ENCODE assay signal across 8 cellular contexts in the genomic region with DNA sequence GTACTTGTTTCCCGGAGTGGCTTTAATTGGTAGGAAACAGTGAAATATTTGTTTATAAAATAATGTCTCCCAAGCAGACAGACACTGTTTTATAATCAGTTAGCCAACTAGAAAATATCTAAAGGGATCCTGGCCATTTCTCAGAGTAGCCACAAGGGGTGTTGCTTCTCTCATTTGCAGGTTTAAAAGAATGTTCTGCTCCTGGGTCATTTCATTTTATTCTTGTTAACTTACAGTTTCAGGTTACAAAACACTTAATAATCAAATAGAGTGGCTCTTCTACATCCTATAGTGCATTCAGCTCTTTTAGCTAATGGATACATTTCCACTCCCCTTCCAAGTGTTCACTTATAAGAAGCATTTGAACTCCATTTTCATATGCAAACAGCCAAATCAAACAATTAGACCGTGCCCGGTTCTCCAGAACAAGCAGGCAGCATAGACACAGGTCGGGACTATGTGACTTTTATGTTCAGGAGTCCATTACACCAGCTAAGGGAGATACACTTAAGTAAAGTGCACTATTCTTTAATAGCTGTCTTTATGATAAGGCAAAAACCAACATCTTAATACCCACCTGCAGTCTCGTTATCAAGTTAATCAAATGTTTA.
A peak's percentile ranks its signal among the peaks of the same experiment; 100 is the strongest.
DNase-seq lines count a peak whose midpoint lies in the region; ATAC-seq, FAIRE-seq and TF ChIP-seq lines count a peak whose summit lies in the region.
"Had no signal": no experiment of that assay in that cellular context is flagged by ENCODE, and none has a peak within 500 bp of the region (broad histone marks: within the 10 kb centered on the region; RNA-seq: fewer than 3 reads in every experiment).

No MANE protein-coding gene starts in this region.

- H3K4ac ChIP-seq in H1 (replicated peaks; ENCODE audit: insufficient read length, low read depth, low read length), result no peak overlapping the region

- no peak overlapping the region for H2AK5ac ChIP-seq in H1 (ENCODE audit: low read depth, low read length)

- no peak overlapping the region for H4K8ac ChIP-seq in H1 (ENCODE audit: extremely low read depth, insufficient read depth, low read length)

- no peaks in the 10 kb centered on the region for H4K20me1 ChIP-seq in H1 (replicated peaks in 1 of 2; ENCODE audit: control insufficient read depth in 1 of 2, insufficient read depth in 2 of 2, low read length in 2 of 2)
- H4K20me1 ChIP-seq in smooth muscle cell (ENCODE audit: low read depth), result no peaks in the 10 kb centered on the region

- no peaks in the 10 kb centered on the region for H3K9me3 Mint-ChIP-seq in CD4-positive, alpha-beta T cell

- peak; percentile 26 to 40; a peak in 3 of 4 replicates for TF ChIP-seq RAD21 in H1 (IDR thresholded peaks at IDR 0.05 in 1 of 2, conservative IDR thresholded peaks at IDR 0.05 in 1 of 2; ENCODE audit: low read depth in 2 of 2, low read length in 2 of 2)

- H3K27ac ChIP-seq in H1 (ENCODE audit: low read depth, low read length) (no peak overlapping the region), smooth muscle cell (ENCODE audit: low read depth) (no peak overlapping the region)
- H3K27ac ChIP-seq in CD4-positive, alpha-beta T cell (ENCODE audit: low read depth, low read length), result no peak overlapping the region

- H3K9ac ChIP-seq in H1 (replicated peaks in 1 of 4; ENCODE audit: extremely low read depth in 1 of 4, low read depth in 3 of 4, low read length in 3 of 4) (no peak overlapping the region), smooth muscle cell (ENCODE audit: low read depth) (no peak overlapping the region)

- H3K23me2 ChIP-seq in H1 (ENCODE audit: low read depth, low read length), result no peaks in the 10 kb centered on the region; the same call in 1 of the 2 replicates

- H3K36me3 ChIP-seq in H1 (ENCODE audit: control insufficient read depth in 2 of 4, insufficient read depth in 4 of 4, low read length in 3 of 4), result no peaks in the 10 kb centered on the region
- no peaks in the 10 kb centered on the region for H3K36me3 ChIP-seq in smooth muscle cell (ENCODE audit: low read depth)

- no peak overlapping the region for H4K91ac ChIP-seq in H1 (replicated peaks; ENCODE audit: insufficient read length, low read length)

- H3K36me3 Mint-ChIP-seq in CD4-positive, alpha-beta T cell (ENCODE audit: low read depth), result no peaks in the 10 kb centered on the region

- H3K14ac ChIP-seq in H1 (ENCODE audit: insufficient read length), result no peak overlapping the region

- no peak overlapping the region for H2BK15ac ChIP-seq in H1 (ENCODE audit: low read length)

- no peaks in the 10 kb centered on the region for H3F3A ChIP-seq in smooth muscle cell (ENCODE audit: low read depth)

- no peak overlapping the region for H3K56ac ChIP-seq in H1 (replicated peaks; ENCODE audit: insufficient read length, low read depth, low read length)

- H4K5ac ChIP-seq in H1 (ENCODE audit: insufficient read length, low read depth, low read length), result no peak overlapping the region

- no peak overlapping the region for H3K27ac Mint-ChIP-seq in CD4-positive, alpha-beta T cell

- no peak for TF ChIP-seq POLR2A in H1 (IDR thresholded peaks at IDR 0.05; ENCODE audit: control extremely low read depth in 1 of 2, low read depth in 2 of 2, low read length in 2 of 2)

- WGBS in H1 (ENCODE audit: extremely low coverage in 1 of 2, insufficient coverage in 1 of 2, insufficient read length in 1 of 2, insufficient replicate concordance in 2 of 2, low coverage in 1 of 2, low lambda C conversion rate in 2 of 2, missing lambda C conversion rate in 1 of 2), 2 experiments, result 77% methylated on average over 5 of the region's 5 CpGs; no CpG with 5 or more reads in 1 of the 2 experiments
- WGBS in smooth muscle cell (ENCODE audit: low lambda C conversion rate), result 83% methylated on average over 5 of the region's 5 CpGs

- no peak overlapping the region for H3K18ac ChIP-seq in H1 (ENCODE audit: extremely low read depth, low read length)

- DNase-seq in GM20000 (ENCODE audit: low spot score) (peak; percentile 53), NCI-H526 treated with DMSO at 0.1 percent for 48 hours (lab: John Stamatoyannopoulos, UW) (peak; percentile 90), H1 (ENCODE audit: low read depth in 1 of 2, low spot score in 2 of 2) (no peak), smooth muscle cell (lab: John Stamatoyannopoulos, UW; ENCODE audit: unreplicated experiment) (no peak), cerebellar nuclear complex (lab: John Stamatoyannopoulos, UW) (no peak), CD1c-positive myeloid dendritic cell (ENCODE audit: extremely low spot score) (no peak)
- DNase-seq in CD4-positive, alpha-beta T cell, result no peak

- no peak overlapping the region for H2BK120ac ChIP-seq in H1 (replicated peaks; ENCODE audit: low read depth, low read length)

- H3K27me3 ChIP-seq in H1 (replicated peaks in 1 of 4; ENCODE audit: control insufficient read depth in 3 of 4, extremely low read depth in 1 of 4, insufficient read depth in 3 of 4, low read length in 3 of 4) (no peaks in the 10 kb centered on the region), smooth muscle cell (ENCODE audit: low read depth) (no peaks in the 10 kb centered on the region)
- peaks cover 3% of the 10 kb centered on the region for H3K27me3 ChIP-seq in CD4-positive, alpha-beta T cell (ENCODE audit: control insufficient read depth, insufficient read depth, low read length)

- TF ChIP-seq CTCF in GM20000 (IDR thresholded peaks at IDR 0.05; ENCODE audit: extremely low read depth, missing control alignments), result peak; percentile 2
- TF ChIP-seq CTCF in H1 (IDR thresholded peaks at IDR 0.05; ENCODE audit: control extremely low read depth in 1 of 3, insufficient read depth in 1 of 3, low read depth in 1 of 3, low read length in 3 of 3), result peak in 2 of 3 experiments; percentile 16 to 49; a peak in 2 of 4 replicates
- peak; percentile 44 for TF ChIP-seq CTCF in smooth muscle cell (IDR thresholded peaks at IDR 0.05; ENCODE audit: borderline replicate concordance, insufficient read depth, poor library complexity, severe bottlenecking)
- no peak for TF ChIP-seq CTCF in CD4-positive, alpha-beta T cell (IDR thresholded peaks at IDR 0.05)

- H3K27me3 Mint-ChIP-seq in CD4-positive, alpha-beta T cell, result peaks cover 36% of the 10 kb centered on the region

- ATAC-seq in CD4-positive, alpha-beta T cell (ENCODE audit: poor library complexity), result no peak

- H3K79me2 ChIP-seq in H1 (ENCODE audit: control insufficient read depth in 1 of 2, insufficient read depth in 2 of 2, low read length in 2 of 2) (no peaks in the 10 kb centered on the region), smooth muscle cell (ENCODE audit: low read depth) (no peaks in the 10 kb centered on the region)

- CTCF ChIA-PET in H1 (lab: Charles Lee; ENCODE audit: partially characterized antibody), result interaction anchor here (0.5 to 3.1 kb wide), 22 partner anchors 9 to 828 kb away, joined by 3 to 15 read pairs (median 3); no protein-coding TSS in a partner anchor
- CTCF ChIA-PET in CD4-positive, alpha-beta T cell (lab: Charles Lee), result no interaction called here

- H3K4me3 Mint-ChIP-seq in CD4-positive, alpha-beta T cell, result no peak overlapping the region

- peaks cover 0 to 9% of the 10 kb centered on the region in 2 experiments; a peak in 3 of 4 replicates for H3K9me3 ChIP-seq in H1 (ENCODE audit: insufficient read depth in 2 of 2, low read depth in 1 of 2, low read length in 1 of 2)
- H3K9me3 ChIP-seq in smooth muscle cell (replicated peaks; ENCODE audit: low read depth), result no peaks in the 10 kb centered on the region
- no peaks in the 10 kb centered on the region for H3K9me3 ChIP-seq in CD4-positive, alpha-beta T cell (ENCODE audit: control insufficient read depth, low read length)

- H2BK12ac ChIP-seq in H1 (ENCODE audit: low read depth, low read length), result no peak overlapping the region

- no peak overlapping the region for H3K23ac ChIP-seq in H1 (ENCODE audit: insufficient read length)

- H3K4me3 ChIP-seq in H1 (ENCODE audit: extremely low read depth in 1 of 4, insufficient read depth in 2 of 4, low read depth in 3 of 4, low read length in 4 of 4) (no peak overlapping the region), smooth muscle cell (no peak overlapping the region)

- no peaks in the 10 kb centered on the region for H3K4me1 Mint-ChIP-seq in CD4-positive, alpha-beta T cell (ENCODE audit: low read depth)

- H3K79me1 ChIP-seq in H1 (ENCODE audit: low read depth, low read length), result no peaks in the 10 kb centered on the region

- TF ChIP-seq EP300 in H1 (IDR thresholded peaks at IDR 0.05; ENCODE audit: borderline replicate concordance in 1 of 2, low read depth in 2 of 2, low read length in 2 of 2), result no peak

- H2AFZ ChIP-seq in H1 (ENCODE audit: low read length), result no peak overlapping the region
- H2AFZ ChIP-seq in smooth muscle cell (ENCODE audit: low read depth), result no peak overlapping the region

- no peak overlapping the region for H2BK20ac ChIP-seq in H1 (ENCODE audit: low read length)

- H3K4me2 ChIP-seq in H1 (ENCODE audit: insufficient read depth in 1 of 2, low read depth in 2 of 2, low read length in 2 of 2) (no peak overlapping the region), smooth muscle cell (no peak overlapping the region)

- H3K4me1 ChIP-seq in H1 (replicated peaks in 1 of 4; ENCODE audit: control insufficient read depth in 3 of 4, insufficient read depth in 4 of 4, low read length in 3 of 4) (no peaks in the 10 kb centered on the region), smooth muscle cell (ENCODE audit: low read depth) (peaks cover 4% of the 10 kb centered on the region)

- POLR2A ChIA-PET in H1 (lab: Charles Lee; ENCODE audit: partially characterized antibody), result no interaction called here
- POLR2A ChIA-PET in CD4-positive, alpha-beta T cell (lab: Charles Lee), result no interaction called here

- intact Hi-C loops in CD4-positive, alpha-beta T cell (cut with DNase I, micrococcal nuclease), result no loop called here

- FAIRE-seq in H1 (lab: Jason Lieb, UNC), result no peak
- FAIRE-seq: endometrium had no signal

- no peak overlapping the region for H2BK5ac ChIP-seq in H1 (ENCODE audit: low read depth, low read length)

TF ChIP-seq in H1, 55 proteins besides CTCF, POLR2A, EP300 and RAD21 (continues in another document):
- TF ChIP-seq YY1 (IDR thresholded peaks at IDR 0.05; ENCODE audit: low read depth, low read length) (no peak), KDM4A (IDR thresholded peaks at IDR 0.05; ENCODE audit: low read depth, low read length, severe bottlenecking) (no peak), NRF1 (IDR thresholded peaks at IDR 0.05; ENCODE audit: low read depth, low read length) (no peak), CBX5 (IDR thresholded peaks at IDR 0.05; ENCODE audit: low read depth, low read length) (no peak), POLR2AphosphoS5 (IDR thresholded peaks at IDR 0.05; ENCODE audit: low read depth, low read length) (no peak), TBP (IDR thresholded peaks at IDR 0.05; ENCODE audit: low read depth, low read length) (no peak)

Comparison
In these comparisons a context has a peak if more than half of its experiments do, and no peak if none do; other contexts are left out.
1. DNase-seq: peak in GM20000 (single experiment) and NCI-H526 treated with DMSO at 0.1 percent for 48 hours (single experiment); none in H1 (0 of 2), smooth muscle cell (single experiment), CD4-positive, alpha-beta T cell (0 of 10), cerebellar nuclear complex (0 of 2) and CD1c-positive myeloid dendritic cell (single experiment).